In the genomic region with DNA sequence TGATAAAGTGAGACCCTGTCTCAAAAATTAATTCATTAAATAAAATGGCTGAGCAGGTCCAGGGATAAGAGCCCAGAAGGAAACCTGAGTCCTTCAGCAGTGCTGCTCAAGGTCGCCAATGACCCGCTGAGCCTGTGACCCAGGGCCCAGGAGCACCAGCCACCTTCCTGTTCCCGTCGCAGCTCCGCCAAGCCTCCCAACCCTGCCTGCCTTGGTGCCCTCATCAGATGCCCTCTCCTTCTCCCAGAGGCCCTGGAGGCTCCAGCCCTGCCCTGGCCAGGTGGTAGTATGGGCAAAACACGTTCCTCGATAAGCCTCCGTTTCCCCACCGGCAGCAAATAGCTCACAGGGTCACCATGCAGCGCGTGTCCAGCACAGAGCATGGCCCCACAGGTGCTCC, we compare ENCODE assay signal across 1 cellular context.
TF ChIP-seq lines count a peak whose summit lies in the region.

No MANE protein-coding gene starts in this region.

TF ChIP-seq in HepG2, 621 proteins besides CTCF, POLR2A, EP300 and RAD21:
- TF ChIP-seq, protein P1, sequence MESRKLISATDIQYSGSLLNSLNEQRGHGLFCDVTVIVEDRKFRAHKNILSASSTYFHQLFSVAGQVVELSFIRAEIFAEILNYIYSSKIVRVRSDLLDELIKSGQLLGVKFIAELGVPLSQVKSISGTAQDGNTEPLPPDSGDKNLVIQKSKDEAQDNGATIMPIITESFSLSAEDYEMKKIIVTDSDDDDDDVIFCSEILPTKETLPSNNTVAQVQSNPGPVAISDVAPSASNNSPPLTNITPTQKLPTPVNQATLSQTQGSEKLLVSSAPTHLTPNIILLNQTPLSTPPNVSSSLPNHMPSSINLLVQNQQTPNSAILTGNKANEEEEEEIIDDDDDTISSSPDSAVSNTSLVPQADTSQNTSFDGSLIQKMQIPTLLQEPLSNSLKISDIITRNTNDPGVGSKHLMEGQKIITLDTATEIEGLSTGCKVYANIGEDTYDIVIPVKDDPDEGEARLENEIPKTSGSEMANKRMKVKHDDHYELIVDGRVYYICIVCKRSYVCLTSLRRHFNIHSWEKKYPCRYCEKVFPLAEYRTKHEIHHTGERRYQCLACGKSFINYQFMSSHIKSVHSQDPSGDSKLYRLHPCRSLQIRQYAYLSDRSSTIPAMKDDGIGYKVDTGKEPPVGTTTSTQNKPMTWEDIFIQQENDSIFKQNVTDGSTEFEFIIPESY (CRISPR knock-in tag; IDR thresholded peaks at IDR 0.05) = peak; percentile 78
- TF ChIP-seq, protein P2, sequence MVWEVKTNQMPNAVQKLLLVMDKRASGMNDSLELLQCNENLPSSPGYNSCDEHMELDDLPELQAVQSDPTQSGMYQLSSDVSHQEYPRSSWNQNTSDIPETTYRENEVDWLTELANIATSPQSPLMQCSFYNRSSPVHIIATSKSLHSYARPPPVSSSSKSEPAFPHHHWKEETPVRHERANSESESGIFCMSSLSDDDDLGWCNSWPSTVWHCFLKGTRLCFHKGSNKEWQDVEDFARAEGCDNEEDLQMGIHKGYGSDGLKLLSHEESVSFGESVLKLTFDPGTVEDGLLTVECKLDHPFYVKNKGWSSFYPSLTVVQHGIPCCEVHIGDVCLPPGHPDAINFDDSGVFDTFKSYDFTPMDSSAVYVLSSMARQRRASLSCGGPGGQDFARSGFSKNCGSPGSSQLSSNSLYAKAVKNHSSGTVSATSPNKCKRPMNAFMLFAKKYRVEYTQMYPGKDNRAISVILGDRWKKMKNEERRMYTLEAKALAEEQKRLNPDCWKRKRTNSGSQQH (CRISPR knock-in tag; IDR thresholded peaks at IDR 0.05; ENCODE audit: low read depth) = no peak
- TF ChIP-seq ZBTB38 (CRISPR knock-in tag; IDR thresholded peaks at IDR 0.05) = peak; percentile 29; the same call in 1 of the 2 replicates
TF ChIP-seq in HepG2: peak in this region for 2.
